ENCODE assay signal across 1 cellular context in genomic region chr21:33480481-33481103, GRCh38.
TF ChIP-seq lines count a peak whose summit lies in the region.

No MANE protein-coding gene starts in this region.

TF ChIP-seq in H1, 55 proteins besides CTCF, POLR2A, EP300 and RAD21 (continued from another document):
- TF ChIP-seq PHF8 (conservative IDR thresholded peaks at IDR 0.05; ENCODE audit: low read depth, low read length), result peak; percentile 7; the same call in 1 of the 2 replicates
